In the genomic region with DNA sequence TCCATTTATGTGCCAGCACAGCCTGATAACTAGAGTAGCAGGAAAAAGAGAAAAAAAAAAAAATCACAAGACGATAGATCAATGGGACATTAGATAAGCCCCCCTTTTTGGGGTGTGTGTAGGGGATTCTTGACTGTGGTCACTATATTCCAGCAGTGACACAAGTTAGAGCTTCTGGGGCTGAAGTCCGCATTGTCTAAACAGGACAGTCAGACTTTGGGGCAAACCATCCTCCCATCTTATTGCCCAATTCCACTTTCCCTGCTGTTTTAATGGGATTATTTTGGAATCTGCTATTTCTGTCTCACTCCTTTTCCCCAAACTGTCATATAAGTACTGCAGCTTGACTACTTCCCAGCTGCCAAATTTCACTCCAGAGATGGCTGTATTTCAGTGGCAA, we compare ENCODE assay signal across 14 cellular contexts.
DNase-seq lines count a peak whose midpoint lies in the region; ATAC-seq and TF ChIP-seq lines count a peak whose summit lies in the region.
"Had no signal": no experiment of that assay in that cellular context is flagged by ENCODE, and none has a peak within 500 bp of the region (broad histone marks: within the 10 kb centered on the region; RNA-seq: fewer than 3 reads in every experiment).

No MANE protein-coding gene starts in this region.

- peak overlapping the region in 5 of 59 donors; percentile 0 to 6 (median 3) for H3K4me3 ChIP-seq in dorsolateral prefrontal cortex
- H3K4me3 ChIP-seq in right lobe of liver = no peak overlapping the region
- H3K4me3 ChIP-seq in suprapubic skin = no peak overlapping the region
- H3K4me3 ChIP-seq: A549, HAP-1 had no signal

- no peak for TF ChIP-seq POLR2A in right lobe of liver (IDR thresholded peaks at IDR 0.05)
- no peak for TF ChIP-seq POLR2A in suprapubic skin (IDR thresholded peaks at IDR 0.05)

- H3K36me3 Mint-ChIP-seq in naive thymus-derived CD8-positive, alpha-beta T cell = peaks cover 0 to 39% (median 7%) of the 10 kb centered on the region in 3 donors

- no peaks in the 10 kb centered on the region for H3K9me3 ChIP-seq in right lobe of liver
- H3K9me3 ChIP-seq in suprapubic skin = no peaks in the 10 kb centered on the region
- H3K9me3 ChIP-seq: A549, HAP-1 had no signal

- POLR2A ChIA-PET in naive thymus-derived CD8-positive, alpha-beta T cell (lab: Charles Lee) = no interaction called here

- H3K27me3 ChIP-seq in dorsolateral prefrontal cortex (no peaks in the 10 kb centered on the region), right lobe of liver (no peaks in the 10 kb centered on the region), suprapubic skin (no peaks in the 10 kb centered on the region)

- intact Hi-C loops in dorsolateral prefrontal cortex (cut with DNase I) = no loop called here
- intact Hi-C loops in right lobe of liver (cut with DNase I) = no loop called here

- no peak for TF ChIP-seq CTCF in dorsolateral prefrontal cortex (IDR thresholded peaks at IDR 0.05 in 54 of 56, conservative IDR thresholded peaks at IDR 0.05 in 2 of 56; ENCODE audit: low read depth in 1 of 56, partially characterized antibody in 56 of 56)
- TF ChIP-seq CTCF in right lobe of liver (IDR thresholded peaks at IDR 0.05) = no peak
- TF ChIP-seq CTCF in suprapubic skin (IDR thresholded peaks at IDR 0.05) = no peak

- peaks cover 0 to 4% (median 1%) of the 10 kb centered on the region in 4 donors for H3K4me1 Mint-ChIP-seq in naive thymus-derived CD8-positive, alpha-beta T cell

- WGBS in right lobe of liver (ENCODE audit: insufficient coverage, low coverage, low lambda C conversion rate, missing lambda C conversion rate) = 44% methylated on average over 2 of the region's 2 CpGs
- 89% methylated on average over 2 of the region's 2 CpGs for WGBS in suprapubic skin

- no peaks in the 10 kb centered on the region for H3K27me3 Mint-ChIP-seq in naive thymus-derived CD8-positive, alpha-beta T cell

- H3K27ac Mint-ChIP-seq in naive thymus-derived CD8-positive, alpha-beta T cell = no peak overlapping the region
- H3K27ac Mint-ChIP-seq: CD8-positive, alpha-beta T cell; HFFc6 had no signal

- H3K4me1 ChIP-seq in right lobe of liver = peaks cover 0 to 15% (median 2%) of the 10 kb centered on the region in 4 donors
- H3K4me1 ChIP-seq in suprapubic skin = peaks cover 6% of the 10 kb centered on the region
- H3K4me1 ChIP-seq: HAP-1 had no signal

- H3K27ac ChIP-seq in dorsolateral prefrontal cortex (peak overlapping the region in 52 of 59 donors; percentile 2 to 83 (median 62)), right lobe of liver (peak overlapping the region in 1 of 3 donors; percentile 25), substantia nigra (ENCODE audit: low read depth, low read length, poor library complexity, severe bottlenecking) (peak overlapping the region; percentile 10), suprapubic skin (no peak overlapping the region)
- H3K27ac ChIP-seq: A549 had no signal

- no peaks in the 10 kb centered on the region for H3K9me3 Mint-ChIP-seq in naive thymus-derived CD8-positive, alpha-beta T cell
- H3K9me3 Mint-ChIP-seq: CD14-positive monocyte; CD8-positive, alpha-beta T cell; HFFc6 had no signal

- H3K4me3 Mint-ChIP-seq in naive thymus-derived CD8-positive, alpha-beta T cell = no peak overlapping the region
- H3K4me3 Mint-ChIP-seq: CD14-positive monocyte; CD8-positive, alpha-beta T cell; HFFc6 had no signal

- ATAC-seq in right lobe of liver = peak; percentile 77 to 81 (median 79)
- ATAC-seq in HG03342 (IDR thresholded peaks at IDR 0.05; ENCODE audit: unreplicated experiment) = no peak
- ATAC-seq in naive thymus-derived CD8-positive, alpha-beta T cell = no peak
- ATAC-seq: A549; CD8-positive, alpha-beta T cell had no signal

- DNase-seq in dorsolateral prefrontal cortex (no peak), right lobe of liver (peak in 1 of 3 donors; percentile 53), substantia nigra (lab: John Stamatoyannopoulos, UW) (no peak), suprapubic skin (ENCODE audit: low spot score in 2 of 2) (no peak)
- DNase-seq in naive thymus-derived CD8-positive, alpha-beta T cell = no peak
- DNase-seq: CD8-positive, alpha-beta T cell; COR-L47; DND-41; GDM1; HFFc6 had no signal

- TF ChIP-seq EP300 in suprapubic skin (IDR thresholded peaks at IDR 0.05) = no peak

- H3K36me3 ChIP-seq in right lobe of liver = no peaks in the 10 kb centered on the region
- H3K36me3 ChIP-seq in suprapubic skin = peaks cover 13% of the 10 kb centered on the region
- H3K36me3 ChIP-seq: HAP-1 had no signal

Comparison
In these comparisons a context has a peak if more than half of its experiments do, and no peak if none do; other contexts are left out.
1. ATAC-seq: peak in right lobe of liver (4 of 4); none in HG03342 (single experiment) and naive thymus-derived CD8-positive, alpha-beta T cell (0 of 2).